1 cellular context compared by ENCODE assay signal in genomic region chr2:216281881-216282280, GRCh38.
TF ChIP-seq lines count a peak whose summit lies in the region.

No MANE protein-coding gene starts in this region.

TF ChIP-seq in GM23338, 12 proteins besides CTCF, POLR2A, EP300 and RAD21:
- no peak for TF ChIP-seq REST (IDR thresholded peaks at IDR 0.05; ENCODE audit: unreplicated experiment)
- TF ChIP-seq ETS1 (IDR thresholded peaks at IDR 0.05): no peak
- TF ChIP-seq ZNF114 (CRISPR knock-in tag; IDR thresholded peaks at IDR 0.05): no peak
- no peak for TF ChIP-seq EZH2phosphoT487 (IDR thresholded peaks at IDR 0.05; ENCODE audit: unreplicated experiment)
- TF ChIP-seq CREB1 (CRISPR knock-in tag; IDR thresholded peaks at IDR 0.05; ENCODE audit: low read depth): no peak
- no peak for TF ChIP-seq JUNB (IDR thresholded peaks at IDR 0.05; ENCODE audit: unreplicated experiment)
- no peak for TF ChIP-seq ZNF331 (CRISPR knock-in tag; IDR thresholded peaks at IDR 0.05; ENCODE audit: low read depth)
- no peak for TF ChIP-seq STAT1 (IDR thresholded peaks at IDR 0.05; ENCODE audit: unreplicated experiment)
- no peak for TF ChIP-seq POLR2AphosphoS5 (IDR thresholded peaks at IDR 0.05; ENCODE audit: low read depth)
- no peak for TF ChIP-seq EZH2 (IDR thresholded peaks at IDR 0.05; ENCODE audit: low read depth, unreplicated experiment)
- TF ChIP-seq NANOG (IDR thresholded peaks at IDR 0.05; ENCODE audit: borderline replicate concordance): no peak
- TF ChIP-seq ZNF462 (CRISPR knock-in tag; IDR thresholded peaks at IDR 0.05): no peak
